In the genomic region with DNA sequence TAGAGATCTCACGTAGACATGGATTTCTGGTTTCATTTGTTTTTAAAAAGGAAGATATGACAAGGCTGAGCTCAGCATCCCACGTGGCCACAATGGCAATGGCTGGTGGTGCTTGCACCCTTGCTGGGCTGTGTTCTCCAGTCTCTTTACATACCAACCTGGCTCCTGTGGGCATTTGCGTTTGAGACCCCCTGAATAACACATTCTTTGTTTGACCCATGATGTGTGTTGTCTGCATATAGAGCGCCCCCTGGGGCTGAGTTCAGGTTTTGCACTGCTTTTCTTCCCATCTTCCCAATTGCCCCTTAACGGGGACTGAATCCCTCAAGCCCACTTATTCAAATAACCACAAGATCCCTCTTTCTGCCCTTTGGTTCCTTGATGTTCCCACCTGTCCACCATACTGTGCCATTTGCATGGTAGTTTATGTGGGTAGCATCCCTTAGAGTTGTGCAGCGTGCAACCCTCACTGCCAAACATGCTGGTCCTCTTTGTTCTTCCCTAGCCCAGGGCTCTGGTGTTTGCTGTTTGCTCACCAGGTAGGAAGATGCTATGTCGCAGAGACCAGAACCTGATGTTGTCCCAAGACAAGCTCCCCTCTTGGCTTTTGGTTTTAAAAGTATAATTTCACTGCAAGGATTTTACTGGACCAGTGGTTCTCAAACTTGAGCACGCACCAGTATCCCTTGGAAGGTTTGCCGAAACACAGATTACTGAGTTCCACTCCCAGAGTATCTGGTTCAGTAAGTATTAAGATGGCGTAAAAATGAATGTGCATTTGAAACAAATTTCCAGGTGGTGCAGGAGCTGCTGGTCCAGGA, we compare ENCODE assay signal across 8 cellular contexts. TPM values are rescaled to one million over a fixed set of nuclear protein-coding genes. Genes with fewer than 3 reads are reported as not detected.
DNase-seq lines count a peak whose midpoint lies in the region; ATAC-seq and TF ChIP-seq lines count a peak whose summit lies in the region.

No MANE protein-coding gene starts in this region.

- H3K36me3 ChIP-seq in DOHH2 (ENCODE audit: control insufficient read depth, low read length) (no peaks in the 10 kb centered on the region), Loucy (ENCODE audit: insufficient read depth, low read length) (no peaks in the 10 kb centered on the region), aorta (ENCODE audit: control insufficient read depth in 1 of 2, insufficient read depth in 2 of 2, low read length in 1 of 2) (no peaks in the 10 kb centered on the region)

- H3K4me1 ChIP-seq in DOHH2 (ENCODE audit: control insufficient read depth, low read length) = no peaks in the 10 kb centered on the region
- H3K4me1 ChIP-seq in Loucy (ENCODE audit: insufficient read depth, low read length, poor library complexity, severe bottlenecking) = no peaks in the 10 kb centered on the region
- no peaks in the 10 kb centered on the region for H3K4me1 ChIP-seq in aorta (ENCODE audit: control insufficient read depth in 1 of 2, insufficient read depth in 2 of 2, low read length in 2 of 2)

- peak; percentile 91 for TF ChIP-seq CTCF in DOHH2 (IDR thresholded peaks at IDR 0.05; ENCODE audit: low read depth, low read length, poor library complexity, severe bottlenecking)
- TF ChIP-seq CTCF in Loucy (conservative IDR thresholded peaks at IDR 0.05; ENCODE audit: low read length) = peak; percentile 96

- no peak overlapping the region for H2AFZ ChIP-seq in Loucy (ENCODE audit: low read length)

- H3K27ac ChIP-seq in DOHH2 (ENCODE audit: low read depth, low read length) = no peak overlapping the region
- no peak overlapping the region for H3K27ac ChIP-seq in aorta (ENCODE audit: low read depth in 1 of 2, low read length in 2 of 2)

- intact Hi-C loops in aorta (cut with DNase I) = loop anchor here in 1 of 2 donors (5.0 to 10.0 kb wide), 2 partner anchors 137 to 245 kb away; partner anchors contain the start of gene ADCY7

- H3K4me3 ChIP-seq in DOHH2 (ENCODE audit: low read length) (no peak overlapping the region), Loucy (ENCODE audit: low read length, poor library complexity, severe bottlenecking) (no peak overlapping the region), aorta (ENCODE audit: low read length in 2 of 2) (no peak overlapping the region)

- 61% methylated on average over 10 of the region's 10 CpGs for WGBS in aorta, 2 donors

- H3F3A ChIP-seq in DOHH2 (ENCODE audit: control insufficient read depth, insufficient read depth) (no peaks in the 10 kb centered on the region), Loucy (ENCODE audit: low read depth) (no peaks in the 10 kb centered on the region)

- no peak overlapping the region for H3K9ac ChIP-seq in Loucy (ENCODE audit: low read depth, low read length, poor library complexity, severe bottlenecking)

- no peak for ATAC-seq in HG03571 (IDR thresholded peaks at IDR 0.05; ENCODE audit: unreplicated experiment)
- no peak for ATAC-seq in aorta (ENCODE audit: low FRiP score)

- H4K20me1 ChIP-seq in DOHH2 (ENCODE audit: control insufficient read depth, insufficient read depth, low read depth, low read length) (no peaks in the 10 kb centered on the region), Loucy (ENCODE audit: insufficient read depth, low read length, poor library complexity, severe bottlenecking) (no peaks in the 10 kb centered on the region)

- H3K27me3 ChIP-seq in DOHH2 (ENCODE audit: control insufficient read depth, low read length) = no peaks in the 10 kb centered on the region; the same call in 1 of the 2 replicates
- H3K27me3 ChIP-seq in Loucy (ENCODE audit: insufficient read depth, low read length, poor library complexity, severe bottlenecking) = no peaks in the 10 kb centered on the region
- H3K27me3 ChIP-seq in aorta (ENCODE audit: control insufficient read depth in 1 of 2, insufficient read depth in 2 of 2, low read length in 1 of 2) = no peaks in the 10 kb centered on the region

- H3K9me2 ChIP-seq in DOHH2 (replicated peaks; ENCODE audit: control insufficient read depth, low read length) = no peaks in the 10 kb centered on the region
- H3K9me2 ChIP-seq in Loucy (replicated peaks; ENCODE audit: low read depth, low read length) = no peaks in the 10 kb centered on the region

- no peak overlapping the region for H3K4me2 ChIP-seq in DOHH2 (ENCODE audit: low read length)
- no peak overlapping the region for H3K4me2 ChIP-seq in Loucy (ENCODE audit: low read depth, low read length, poor library complexity, severe bottlenecking)

- H3K9me3 ChIP-seq in DOHH2 (ENCODE audit: control insufficient read depth, insufficient read depth, low read length) (no peaks in the 10 kb centered on the region), Loucy (ENCODE audit: insufficient read depth, low read depth, low read length) (no peaks in the 10 kb centered on the region), aorta (ENCODE audit: control insufficient read depth, low read length) (no peaks in the 10 kb centered on the region)

- DNase-seq in activated T-cell treated with anti-CD3 and anti-CD28 coated beads for 1 hour (ENCODE audit: low read depth) (peak; percentile 20), germinal center (ENCODE audit: low spot score) (peak; percentile 30), aorta (no peak), HPDE6-E6E7 (ENCODE audit: extremely low spot score) (no peak)
- DNase-seq in stimulated activated CD4-positive, alpha-beta T cell treated with anti-CD3 and anti-CD28 coated beads, TNF-alpha, amount 100 ng/mL, for 24 hours (ENCODE audit: low read depth in 3 of 3) = peak in 2 of 3 experiments; percentile 6 to 43

- H3K79me2 ChIP-seq in DOHH2 (ENCODE audit: control insufficient read depth, low read length) (no peaks in the 10 kb centered on the region), Loucy (ENCODE audit: insufficient read depth, low read length) (no peaks in the 10 kb centered on the region)

RNA-seq across cellular contexts. Expression of gene NKD1, which starts 38.5 kb away (rescaled TPM):
- total RNA-seq in aorta = 10 to 100 TPM; 34.4 to 55.2 TPM
- 1 to 10 TPM; 5.1 to 7.6 TPM for polyA plus RNA-seq in aorta

Comparison
In these comparisons a context has a peak if more than half of its experiments do, and no peak if none do; other contexts are left out.
1. DNase-seq: peak in activated T-cell treated with anti-CD3 and anti-CD28 coated beads for 1 hour (single experiment), germinal center (single experiment) and stimulated activated CD4-positive, alpha-beta T cell treated with anti-CD3 and anti-CD28 coated beads, TNF-alpha, amount 100 ng/mL, for 24 hours (2 of 3); none in aorta (0 of 2) and HPDE6-E6E7 (single experiment).